9 cellular contexts compared by ENCODE assay signal in genomic region chr7:103344453-103345149, GRCh38. TPM values are rescaled to one million over a fixed set of nuclear protein-coding genes. Genes with fewer than 3 reads are reported as not detected.
A peak's percentile ranks its signal among the peaks of the same experiment; 100 is the strongest.
DNase-seq lines count a peak whose midpoint lies in the region; ATAC-seq, FAIRE-seq and TF ChIP-seq lines count a peak whose summit lies in the region.
"Had no signal": no experiment of that assay in that cellular context is flagged by ENCODE, and none has a peak within 500 bp of the region (broad histone marks: within the 10 kb centered on the region; RNA-seq: fewer than 3 reads in every experiment).

Gene DNAJC2 (minus strand): TSS chr7:103344767. CDS start chr7:103344622, 145 bp downstream.

- H3K4me3 ChIP-seq in AG10803 (ENCODE audit: low read length) (peak within 1 kb of the TSS; percentile 91), keratinocyte (ENCODE audit: control insufficient read depth in 2 of 3, extremely low read depth in 1 of 3, insufficient read depth in 2 of 3, low read depth in 1 of 3, low read length in 3 of 3) (peak within 1 kb of the TSS; percentile 75 to 92 (median 81))

- DNase-seq in AG10803 (ENCODE audit: low read depth), result peak; percentile 93
- DNase-seq in NCI-H345 treated with DMSO at 0.1 percent for 48 hours (lab: John Stamatoyannopoulos, UW; ENCODE audit: unreplicated experiment), result peak; percentile 84
- DNase-seq in central memory CD8-positive, alpha-beta T cell (ENCODE audit: low spot score in 2 of 2), result peak; percentile 74 to 78
- DNase-seq in keratinocyte (ENCODE audit: low read depth, low spot score), result peak; percentile 69
- peak; percentile 77 to 79 (median 78) for DNase-seq in stimulated activated CD4-positive, alpha-beta T cell treated with anti-CD3 and anti-CD28 coated beads, Interleukin-12 subunit alpha, Interleukin-12 subunit beta, amount 100 ng/mL, for 48 hours (ENCODE audit: low read depth in 2 of 3, low spot score in 1 of 3)

- H3K27me3 Mint-ChIP-seq in central memory CD8-positive, alpha-beta T cell, result no peaks in the 10 kb centered on the region

- ATAC-seq in GM19025 (IDR thresholded peaks at IDR 0.05; ENCODE audit: low read depth, unreplicated experiment) (peak; percentile 73), HG03342 (IDR thresholded peaks at IDR 0.05; ENCODE audit: unreplicated experiment) (peak; percentile 74)
- peak; percentile 87 to 90 for ATAC-seq in activated CD4-positive, CD25-positive, alpha-beta regulatory T cell treated with anti-CD3 and anti-CD28 coated beads, Interleukin-2, amount 50 U/mL, for 24 hours
- peak; percentile 92 for ATAC-seq in central memory CD8-positive, alpha-beta T cell (replicated peaks; ENCODE audit: extremely low read depth, poor library complexity, severe bottlenecking)

- H4K20me1 ChIP-seq in keratinocyte (ENCODE audit: control insufficient read depth, extremely low read depth, insufficient read depth, low read length), result peaks cover 2% of the 10 kb centered on the region

- H3K4me1 Mint-ChIP-seq in central memory CD8-positive, alpha-beta T cell, result peaks cover 53% of the 10 kb centered on the region

- H3K27me3 ChIP-seq in keratinocyte (ENCODE audit: control insufficient read depth, extremely low read depth, insufficient read depth, low read length), result no peaks in the 10 kb centered on the region

- peak within 1 kb of the TSS; percentile 93 for H3K4me2 ChIP-seq in keratinocyte (ENCODE audit: control insufficient read depth, extremely low read depth, insufficient read depth, low read depth, low read length)

- TF ChIP-seq CTCF in AG10803 (conservative IDR thresholded peaks at IDR 0.05; ENCODE audit: low read length) (no peak), keratinocyte (optimal IDR thresholded peaks at IDR 0.05 in 1 of 3, IDR thresholded peaks at IDR 0.05 in 1 of 3, conservative IDR thresholded peaks at IDR 0.05 in 1 of 3; ENCODE audit: extremely low read depth in 1 of 3, insufficient read depth in 2 of 3, low read length in 3 of 3) (no peak)

- peak within 1 kb of the TSS; percentile 94 for H3K27ac ChIP-seq in keratinocyte (ENCODE audit: control insufficient read depth, insufficient read depth, low read length)

- peak within 1 kb of the TSS; percentile 94 for H2AFZ ChIP-seq in keratinocyte (ENCODE audit: control insufficient read depth, low read length)

- peaks cover 7 to 12% of the 10 kb centered on the region in 2 experiments for H3K36me3 ChIP-seq in keratinocyte (ENCODE audit: control insufficient read depth in 2 of 2, extremely low read depth in 1 of 2, insufficient read depth in 2 of 2, low read length in 2 of 2)

- dilution Hi-C loops in keratinocyte (cut with MboI; ENCODE audit: extremely low pct_ligation_motif_present, low sequenced_read_pairs), result no loop called here

- peak within 1 kb of the TSS; percentile 100 for H3K27ac Mint-ChIP-seq in central memory CD8-positive, alpha-beta T cell (ENCODE audit: low read depth)

- H3K79me2 ChIP-seq in keratinocyte (ENCODE audit: control insufficient read depth, insufficient read depth, low read length), result peaks cover 68% of the 10 kb centered on the region

- FAIRE-seq in keratinocyte (lab: Jason Lieb, UNC), result peak; percentile 44
- FAIRE-seq: endometrium had no signal

- H3K9ac ChIP-seq in keratinocyte (ENCODE audit: control insufficient read depth, extremely low read depth, insufficient read depth, low read length), result peak within 1 kb of the TSS; percentile 97

- H3K9me1 ChIP-seq in keratinocyte (ENCODE audit: control insufficient read depth, extremely low read depth, insufficient read depth, low read length), result no peaks in the 10 kb centered on the region

- H3K4me3 Mint-ChIP-seq in central memory CD8-positive, alpha-beta T cell, result peak within 1 kb of the TSS; percentile 100

- H3K36me3 Mint-ChIP-seq in central memory CD8-positive, alpha-beta T cell (ENCODE audit: insufficient read depth), result peaks cover 37% of the 10 kb centered on the region

- H3K4me1 ChIP-seq in keratinocyte (ENCODE audit: control insufficient read depth, extremely low read depth, insufficient read depth, low read length), result peaks cover 15% of the 10 kb centered on the region

- no peaks in the 10 kb centered on the region for H3K9me3 ChIP-seq in keratinocyte (ENCODE audit: control insufficient read depth, low read depth, low read length)

- no peaks in the 10 kb centered on the region for H3K9me3 Mint-ChIP-seq in central memory CD8-positive, alpha-beta T cell

RNA-seq across cellular contexts. Expression of gene DNAJC2, which starts in this region (rescaled TPM):
- 14.2 to 25.8 TPM (median 17.6 TPM) in 3 replicates for polyA plus RNA-seq in keratinocyte
- 64.3 TPM for polyA plus RNA-seq in keratinocyte (2011; ENCODE audit: low read depth)
- 12.4 and 18.3 TPM in 2 replicates for polyA plus RNA-seq in keratinocyte (2011; cell fraction: cytosol; rRNA removed)
- 27.8 and 45.5 TPM in 2 replicates for polyA plus RNA-seq in keratinocyte (2011; cell fraction: nucleus; rRNA removed)
- polyA plus RNA-seq in keratinocyte (2012; ENCODE audit: low replicate concordance), result 19.5 and 23.3 TPM in 2 replicates
- polyA minus RNA-seq in keratinocyte, result 2.1 to 12.1 TPM (median 3.5 TPM) in 3 replicates
- polyA minus RNA-seq in keratinocyte (2011; cell fraction: cytosol; rRNA and poly(A)+ RNA removed), result 10.6 TPM
- 7.7 and 8.7 TPM in 2 replicates for polyA minus RNA-seq in keratinocyte (2011; cell fraction: nucleus; rRNA and poly(A)+ RNA removed)

Comparison
In these comparisons a context has a peak if more than half of its experiments do, and no peak if none do; other contexts are left out.
1. Peak in every context shown above with its lines: DNase-seq, ATAC-seq, H3K4me3 ChIP-seq and H3K27ac ChIP-seq.